Comparison of ENCODE assay signal across 1 cellular context in the genomic region with DNA sequence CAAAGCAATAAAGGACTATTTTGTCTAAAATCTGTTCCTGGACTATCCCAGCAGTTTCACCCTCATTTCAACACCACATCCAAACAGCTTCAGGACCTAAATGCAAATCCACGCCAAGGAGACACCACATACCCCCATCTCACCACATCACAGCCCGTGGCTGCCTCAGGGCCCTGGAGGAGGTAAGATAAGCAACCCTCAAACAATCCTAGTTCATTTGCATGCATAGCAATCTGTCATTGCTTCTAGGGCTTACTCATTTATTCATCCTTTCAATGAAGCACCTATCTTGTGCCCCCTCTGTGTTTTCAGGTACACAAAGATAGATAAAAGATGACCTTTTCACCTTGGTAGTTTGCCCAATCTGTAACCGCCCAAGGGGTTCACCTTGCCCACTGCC.
A peak's percentile ranks its signal among the peaks of the same experiment; 100 is the strongest.
TF ChIP-seq lines count a peak whose summit lies in the region.

No MANE protein-coding gene starts in this region.

TF ChIP-seq in K562, 482 proteins besides CTCF, POLR2A, EP300 and RAD21 (continued from another document and continues in another):
- TF ChIP-seq, protein P1, sequence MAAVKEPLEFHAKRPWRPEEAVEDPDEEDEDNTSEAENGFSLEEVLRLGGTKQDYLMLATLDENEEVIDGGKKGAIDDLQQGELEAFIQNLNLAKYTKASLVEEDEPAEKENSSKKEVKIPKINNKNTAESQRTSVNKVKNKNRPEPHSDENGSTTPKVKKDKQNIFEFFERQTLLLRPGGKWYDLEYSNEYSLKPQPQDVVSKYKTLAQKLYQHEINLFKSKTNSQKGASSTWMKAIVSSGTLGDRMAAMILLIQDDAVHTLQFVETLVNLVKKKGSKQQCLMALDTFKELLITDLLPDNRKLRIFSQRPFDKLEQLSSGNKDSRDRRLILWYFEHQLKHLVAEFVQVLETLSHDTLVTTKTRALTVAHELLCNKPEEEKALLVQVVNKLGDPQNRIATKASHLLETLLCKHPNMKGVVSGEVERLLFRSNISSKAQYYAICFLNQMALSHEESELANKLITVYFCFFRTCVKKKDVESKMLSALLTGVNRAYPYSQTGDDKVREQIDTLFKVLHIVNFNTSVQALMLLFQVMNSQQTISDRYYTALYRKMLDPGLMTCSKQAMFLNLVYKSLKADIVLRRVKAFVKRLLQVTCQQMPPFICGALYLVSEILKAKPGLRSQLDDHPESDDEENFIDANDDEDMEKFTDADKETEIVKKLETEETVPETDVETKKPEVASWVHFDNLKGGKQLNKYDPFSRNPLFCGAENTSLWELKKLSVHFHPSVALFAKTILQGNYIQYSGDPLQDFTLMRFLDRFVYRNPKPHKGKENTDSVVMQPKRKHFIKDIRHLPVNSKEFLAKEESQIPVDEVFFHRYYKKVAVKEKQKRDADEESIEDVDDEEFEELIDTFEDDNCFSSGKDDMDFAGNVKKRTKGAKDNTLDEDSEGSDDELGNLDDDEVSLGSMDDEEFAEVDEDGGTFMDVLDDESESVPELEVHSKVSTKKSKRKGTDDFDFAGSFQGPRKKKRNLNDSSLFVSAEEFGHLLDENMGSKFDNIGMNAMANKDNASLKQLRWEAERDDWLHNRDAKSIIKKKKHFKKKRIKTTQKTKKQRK (IDR thresholded peaks at IDR 0.05; ENCODE audit: borderline replicate concordance, low read depth, low read length) = no peak
- TF ChIP-seq ZEB2 (IDR thresholded peaks at IDR 0.05) = no peak
- TF ChIP-seq RBBP5 (IDR thresholded peaks at IDR 0.05; ENCODE audit: borderline replicate concordance, insufficient read depth, low read length, poor library complexity, severe bottlenecking) = no peak
- TF ChIP-seq, protein P2, sequence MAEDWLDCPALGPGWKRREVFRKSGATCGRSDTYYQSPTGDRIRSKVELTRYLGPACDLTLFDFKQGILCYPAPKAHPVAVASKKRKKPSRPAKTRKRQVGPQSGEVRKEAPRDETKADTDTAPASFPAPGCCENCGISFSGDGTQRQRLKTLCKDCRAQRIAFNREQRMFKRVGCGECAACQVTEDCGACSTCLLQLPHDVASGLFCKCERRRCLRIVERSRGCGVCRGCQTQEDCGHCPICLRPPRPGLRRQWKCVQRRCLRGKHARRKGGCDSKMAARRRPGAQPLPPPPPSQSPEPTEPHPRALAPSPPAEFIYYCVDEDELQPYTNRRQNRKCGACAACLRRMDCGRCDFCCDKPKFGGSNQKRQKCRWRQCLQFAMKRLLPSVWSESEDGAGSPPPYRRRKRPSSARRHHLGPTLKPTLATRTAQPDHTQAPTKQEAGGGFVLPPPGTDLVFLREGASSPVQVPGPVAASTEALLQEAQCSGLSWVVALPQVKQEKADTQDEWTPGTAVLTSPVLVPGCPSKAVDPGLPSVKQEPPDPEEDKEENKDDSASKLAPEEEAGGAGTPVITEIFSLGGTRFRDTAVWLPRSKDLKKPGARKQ (CRISPR knock-in tag; IDR thresholded peaks at IDR 0.05) = no peak
- TF ChIP-seq, protein P3, sequence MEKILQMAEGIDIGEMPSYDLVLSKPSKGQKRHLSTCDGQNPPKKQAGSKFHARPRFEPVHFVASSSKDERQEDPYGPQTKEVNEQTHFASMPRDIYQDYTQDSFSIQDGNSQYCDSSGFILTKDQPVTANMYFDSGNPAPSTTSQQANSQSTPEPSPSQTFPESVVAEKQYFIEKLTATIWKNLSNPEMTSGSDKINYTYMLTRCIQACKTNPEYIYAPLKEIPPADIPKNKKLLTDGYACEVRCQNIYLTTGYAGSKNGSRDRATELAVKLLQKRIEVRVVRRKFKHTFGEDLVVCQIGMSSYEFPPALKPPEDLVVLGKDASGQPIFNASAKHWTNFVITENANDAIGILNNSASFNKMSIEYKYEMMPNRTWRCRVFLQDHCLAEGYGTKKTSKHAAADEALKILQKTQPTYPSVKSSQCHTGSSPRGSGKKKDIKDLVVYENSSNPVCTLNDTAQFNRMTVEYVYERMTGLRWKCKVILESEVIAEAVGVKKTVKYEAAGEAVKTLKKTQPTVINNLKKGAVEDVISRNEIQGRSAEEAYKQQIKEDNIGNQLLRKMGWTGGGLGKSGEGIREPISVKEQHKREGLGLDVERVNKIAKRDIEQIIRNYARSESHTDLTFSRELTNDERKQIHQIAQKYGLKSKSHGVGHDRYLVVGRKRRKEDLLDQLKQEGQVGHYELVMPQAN (IDR thresholded peaks at IDR 0.05; ENCODE audit: borderline replicate concordance) = no peak
- TF ChIP-seq HDAC3 (IDR thresholded peaks at IDR 0.05; ENCODE audit: borderline replicate concordance, partially characterized antibody) = no peak
- no peak; a peak in 1 of 4 replicates for TF ChIP-seq TEAD1 (CRISPR knock-in tag; IDR thresholded peaks at IDR 0.05)
- TF ChIP-seq, protein P4, sequence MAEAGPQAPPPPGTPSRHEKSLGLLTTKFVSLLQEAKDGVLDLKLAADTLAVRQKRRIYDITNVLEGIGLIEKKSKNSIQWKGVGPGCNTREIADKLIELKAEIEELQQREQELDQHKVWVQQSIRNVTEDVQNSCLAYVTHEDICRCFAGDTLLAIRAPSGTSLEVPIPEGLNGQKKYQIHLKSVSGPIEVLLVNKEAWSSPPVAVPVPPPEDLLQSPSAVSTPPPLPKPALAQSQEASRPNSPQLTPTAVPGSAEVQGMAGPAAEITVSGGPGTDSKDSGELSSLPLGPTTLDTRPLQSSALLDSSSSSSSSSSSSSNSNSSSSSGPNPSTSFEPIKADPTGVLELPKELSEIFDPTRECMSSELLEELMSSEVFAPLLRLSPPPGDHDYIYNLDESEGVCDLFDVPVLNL (CRISPR knock-in tag; IDR thresholded peaks at IDR 0.05; ENCODE audit: low read depth) = no peak
- 0 out of 2 replicates have a peak, but pooled peaks have one; percentile 35 for TF ChIP-seq LEF1 (IDR thresholded peaks at IDR 0.05)
- TF ChIP-seq, protein P5, sequence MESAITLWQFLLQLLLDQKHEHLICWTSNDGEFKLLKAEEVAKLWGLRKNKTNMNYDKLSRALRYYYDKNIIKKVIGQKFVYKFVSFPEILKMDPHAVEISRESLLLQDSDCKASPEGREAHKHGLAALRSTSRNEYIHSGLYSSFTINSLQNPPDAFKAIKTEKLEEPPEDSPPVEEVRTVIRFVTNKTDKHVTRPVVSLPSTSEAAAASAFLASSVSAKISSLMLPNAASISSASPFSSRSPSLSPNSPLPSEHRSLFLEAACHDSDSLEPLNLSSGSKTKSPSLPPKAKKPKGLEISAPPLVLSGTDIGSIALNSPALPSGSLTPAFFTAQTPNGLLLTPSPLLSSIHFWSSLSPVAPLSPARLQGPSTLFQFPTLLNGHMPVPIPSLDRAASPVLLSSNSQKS (CRISPR knock-in tag; IDR thresholded peaks at IDR 0.05) = no peak
- no peak for TF ChIP-seq RBM39 (optimal IDR thresholded peaks at IDR 0.05; ENCODE audit: low read depth, low read length)
- TF ChIP-seq ZNF174 (CRISPR knock-in tag; IDR thresholded peaks at IDR 0.05) = no peak
- no peak for TF ChIP-seq FOS (IDR thresholded peaks at IDR 0.05; ENCODE audit: extremely low read depth, insufficient read length)
- TF ChIP-seq, protein P6, sequence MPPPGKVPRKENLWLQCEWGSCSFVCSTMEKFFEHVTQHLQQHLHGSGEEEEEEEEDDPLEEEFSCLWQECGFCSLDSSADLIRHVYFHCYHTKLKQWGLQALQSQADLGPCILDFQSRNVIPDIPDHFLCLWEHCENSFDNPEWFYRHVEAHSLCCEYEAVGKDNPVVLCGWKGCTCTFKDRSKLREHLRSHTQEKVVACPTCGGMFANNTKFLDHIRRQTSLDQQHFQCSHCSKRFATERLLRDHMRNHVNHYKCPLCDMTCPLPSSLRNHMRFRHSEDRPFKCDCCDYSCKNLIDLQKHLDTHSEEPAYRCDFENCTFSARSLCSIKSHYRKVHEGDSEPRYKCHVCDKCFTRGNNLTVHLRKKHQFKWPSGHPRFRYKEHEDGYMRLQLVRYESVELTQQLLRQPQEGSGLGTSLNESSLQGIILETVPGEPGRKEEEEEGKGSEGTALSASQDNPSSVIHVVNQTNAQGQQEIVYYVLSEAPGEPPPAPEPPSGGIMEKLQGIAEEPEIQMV (tag; conservative IDR thresholded peaks at IDR 0.05; ENCODE audit: low read depth) = no peak
- peak; percentile 62; the same call in 1 of the 2 replicates for TF ChIP-seq TCF3 (CRISPR knock-in tag; IDR thresholded peaks at IDR 0.05)
- TF ChIP-seq KDM1A (IDR thresholded peaks at IDR 0.05) = peak; percentile 82
- TF ChIP-seq JUND (IDR thresholded peaks at IDR 0.05; ENCODE audit: borderline replicate concordance, low read depth, low read length) = peak; percentile 20; the same call in 1 of the 2 replicates
- no peak for TF ChIP-seq JUND (tag; IDR thresholded peaks at IDR 0.05; ENCODE audit: borderline replicate concordance, low read depth, low read length)
- TF ChIP-seq, protein P7, sequence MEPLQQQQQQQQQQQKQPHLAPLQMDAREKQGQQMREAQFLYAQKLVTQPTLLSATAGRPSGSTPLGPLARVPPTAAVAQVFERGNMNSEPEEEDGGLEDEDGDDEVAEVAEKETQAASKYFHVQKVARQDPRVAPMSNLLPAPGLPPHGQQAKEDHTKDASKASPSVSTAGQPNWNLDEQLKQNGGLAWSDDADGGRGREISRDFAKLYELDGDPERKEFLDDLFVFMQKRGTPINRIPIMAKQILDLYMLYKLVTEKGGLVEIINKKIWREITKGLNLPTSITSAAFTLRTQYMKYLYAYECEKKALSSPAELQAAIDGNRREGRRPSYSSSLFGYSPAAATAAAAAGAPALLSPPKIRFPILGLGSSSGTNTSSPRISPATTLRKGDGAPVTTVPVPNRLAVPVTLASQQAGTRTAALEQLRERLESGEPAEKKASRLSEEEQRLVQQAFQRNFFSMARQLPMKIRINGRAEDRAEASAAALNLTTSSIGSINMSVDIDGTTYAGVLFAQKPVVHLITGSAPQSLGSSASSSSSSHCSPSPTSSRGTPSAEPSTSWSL (CRISPR knock-in tag; IDR thresholded peaks at IDR 0.05; ENCODE audit: borderline replicate concordance) = no peak
- TF ChIP-seq, protein P8, sequence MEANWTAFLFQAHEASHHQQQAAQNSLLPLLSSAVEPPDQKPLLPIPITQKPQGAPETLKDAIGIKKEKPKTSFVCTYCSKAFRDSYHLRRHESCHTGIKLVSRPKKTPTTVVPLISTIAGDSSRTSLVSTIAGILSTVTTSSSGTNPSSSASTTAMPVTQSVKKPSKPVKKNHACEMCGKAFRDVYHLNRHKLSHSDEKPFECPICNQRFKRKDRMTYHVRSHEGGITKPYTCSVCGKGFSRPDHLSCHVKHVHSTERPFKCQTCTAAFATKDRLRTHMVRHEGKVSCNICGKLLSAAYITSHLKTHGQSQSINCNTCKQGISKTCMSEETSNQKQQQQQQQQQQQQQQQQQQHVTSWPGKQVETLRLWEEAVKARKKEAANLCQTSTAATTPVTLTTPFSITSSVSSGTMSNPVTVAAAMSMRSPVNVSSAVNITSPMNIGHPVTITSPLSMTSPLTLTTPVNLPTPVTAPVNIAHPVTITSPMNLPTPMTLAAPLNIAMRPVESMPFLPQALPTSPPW (CRISPR knock-in tag; IDR thresholded peaks at IDR 0.05) = no peak
- no peak for TF ChIP-seq CBX2 (IDR thresholded peaks at IDR 0.05; ENCODE audit: insufficient read depth, low read length, poor library complexity, severe bottlenecking)
- TF ChIP-seq DPF2 (IDR thresholded peaks at IDR 0.05) = peak; percentile 35; the same call in 1 of the 2 replicates
- TF ChIP-seq ZNF311 (CRISPR knock-in tag; IDR thresholded peaks at IDR 0.05) = no peak
- no peak for TF ChIP-seq MTA3 (IDR thresholded peaks at IDR 0.05; ENCODE audit: borderline replicate concordance)
- TF ChIP-seq BRD4 (IDR thresholded peaks at IDR 0.05) = no peak
- TF ChIP-seq, protein P9, sequence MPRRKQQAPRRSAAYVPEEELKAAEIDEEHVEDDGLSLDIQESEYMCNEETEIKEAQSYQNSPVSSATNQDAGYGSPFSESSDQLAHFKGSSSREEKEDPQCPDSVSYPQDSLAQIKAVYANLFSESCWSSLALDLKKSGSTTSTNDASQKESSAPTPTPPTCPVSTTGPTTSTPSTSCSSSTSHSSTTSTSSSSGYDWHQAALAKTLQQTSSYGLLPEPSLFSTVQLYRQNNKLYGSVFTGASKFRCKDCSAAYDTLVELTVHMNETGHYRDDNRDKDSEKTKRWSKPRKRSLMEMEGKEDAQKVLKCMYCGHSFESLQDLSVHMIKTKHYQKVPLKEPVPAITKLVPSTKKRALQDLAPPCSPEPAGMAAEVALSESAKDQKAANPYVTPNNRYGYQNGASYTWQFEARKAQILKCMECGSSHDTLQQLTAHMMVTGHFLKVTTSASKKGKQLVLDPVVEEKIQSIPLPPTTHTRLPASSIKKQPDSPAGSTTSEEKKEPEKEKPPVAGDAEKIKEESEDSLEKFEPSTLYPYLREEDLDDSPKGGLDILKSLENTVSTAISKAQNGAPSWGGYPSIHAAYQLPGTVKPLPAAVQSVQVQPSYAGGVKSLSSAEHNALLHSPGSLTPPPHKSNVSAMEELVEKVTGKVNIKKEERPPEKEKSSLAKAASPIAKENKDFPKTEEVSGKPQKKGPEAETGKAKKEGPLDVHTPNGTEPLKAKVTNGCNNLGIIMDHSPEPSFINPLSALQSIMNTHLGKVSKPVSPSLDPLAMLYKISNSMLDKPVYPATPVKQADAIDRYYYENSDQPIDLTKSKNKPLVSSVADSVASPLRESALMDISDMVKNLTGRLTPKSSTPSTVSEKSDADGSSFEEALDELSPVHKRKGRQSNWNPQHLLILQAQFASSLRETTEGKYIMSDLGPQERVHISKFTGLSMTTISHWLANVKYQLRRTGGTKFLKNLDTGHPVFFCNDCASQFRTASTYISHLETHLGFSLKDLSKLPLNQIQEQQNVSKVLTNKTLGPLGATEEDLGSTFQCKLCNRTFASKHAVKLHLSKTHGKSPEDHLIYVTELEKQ (CRISPR knock-in tag; IDR thresholded peaks at IDR 0.05) = no peak
- TF ChIP-seq DACH1 (IDR thresholded peaks at IDR 0.05; ENCODE audit: partially characterized antibody) = no peak
- TF ChIP-seq ARID1B (IDR thresholded peaks at IDR 0.05) = peak; percentile 58
- TF ChIP-seq, protein P10, sequence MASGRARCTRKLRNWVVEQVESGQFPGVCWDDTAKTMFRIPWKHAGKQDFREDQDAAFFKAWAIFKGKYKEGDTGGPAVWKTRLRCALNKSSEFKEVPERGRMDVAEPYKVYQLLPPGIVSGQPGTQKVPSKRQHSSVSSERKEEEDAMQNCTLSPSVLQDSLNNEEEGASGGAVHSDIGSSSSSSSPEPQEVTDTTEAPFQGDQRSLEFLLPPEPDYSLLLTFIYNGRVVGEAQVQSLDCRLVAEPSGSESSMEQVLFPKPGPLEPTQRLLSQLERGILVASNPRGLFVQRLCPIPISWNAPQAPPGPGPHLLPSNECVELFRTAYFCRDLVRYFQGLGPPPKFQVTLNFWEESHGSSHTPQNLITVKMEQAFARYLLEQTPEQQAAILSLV (tag; IDR thresholded peaks at IDR 0.05) = no peak
